10 cellular contexts compared by ENCODE assay signal in the genomic region with DNA sequence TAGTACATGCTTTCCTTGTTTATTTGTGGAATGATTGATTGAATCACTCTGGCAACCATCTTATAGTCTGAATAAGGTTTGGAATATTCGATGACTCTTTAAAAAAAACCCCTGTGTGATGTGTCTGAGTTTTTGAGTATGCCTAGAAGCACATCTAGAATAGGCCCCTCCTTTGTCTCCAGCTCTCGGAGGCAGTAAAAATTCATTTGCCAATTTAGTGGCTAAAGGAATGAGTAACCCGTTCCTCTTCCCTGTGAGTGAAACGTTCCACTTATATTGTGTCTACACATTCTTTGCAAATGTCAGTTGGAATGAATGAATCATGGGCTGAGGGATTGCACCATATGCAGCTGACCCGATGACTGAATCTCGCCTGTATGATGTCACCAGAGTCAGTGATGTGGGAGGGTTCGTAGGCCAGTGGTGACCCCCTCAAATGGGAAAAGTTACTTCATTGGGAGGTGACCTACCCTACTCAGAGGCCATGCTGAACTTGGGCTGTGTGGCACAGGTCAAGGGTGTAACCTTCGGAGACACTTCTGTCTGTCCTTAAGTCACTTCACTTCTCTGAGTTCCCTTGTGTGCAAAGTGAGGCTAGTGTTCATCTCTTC. TPM values are rescaled to one million over a fixed set of nuclear protein-coding genes. Genes with fewer than 3 reads are reported as not detected.
DNase-seq lines count a peak whose midpoint lies in the region; ATAC-seq and TF ChIP-seq lines count a peak whose summit lies in the region.
"Had no signal": no experiment of that assay in that cellular context is flagged by ENCODE, and none has a peak within 500 bp of the region (broad histone marks: within the 10 kb centered on the region; RNA-seq: fewer than 3 reads in every experiment).

No MANE protein-coding gene starts in this region.

- no peaks in the 10 kb centered on the region for H3K36me3 ChIP-seq in kidney epithelial cell (ENCODE audit: control insufficient read depth, insufficient read depth, low read length)

- peaks cover 21% of the 10 kb centered on the region for H3K4me1 Mint-ChIP-seq in activated T-cell treated with anti-CD3 and anti-CD28 coated beads, Interleukin-2, amount 50 U/mL, for 72 hours (ENCODE audit: low read depth)

- DNase-seq in ACHN = peak; percentile 95
- DNase-seq in HK-2 (ENCODE audit: unreplicated experiment) = peak; percentile 82
- DNase-seq in activated T-cell treated with anti-CD3 and anti-CD28 coated beads, Interleukin-2, amount 50 U/mL, for 72 hours = peak; percentile 61 to 68
- DNase-seq in kidney epithelial cell (ENCODE audit: low read depth) = peak; percentile 99
- no peak for DNase-seq in NCI-H748 (lab: John Stamatoyannopoulos, UW; ENCODE audit: unreplicated experiment)
- no peak for DNase-seq in NCI-H2107 treated with DMSO at 0.1 percent for 48 hours (lab: John Stamatoyannopoulos, UW; ENCODE audit: unreplicated experiment)
- DNase-seq in NCI-H2227 treated with DMSO at 0.1 percent for 48 hours (lab: John Stamatoyannopoulos, UW) = no peak

- no peak overlapping the region for H3K4me3 ChIP-seq in kidney epithelial cell (ENCODE audit: low read depth, low read length)
- H3K4me3 ChIP-seq: GM12878 had no signal

- no peaks in the 10 kb centered on the region for H3K27me3 ChIP-seq in kidney epithelial cell (ENCODE audit: control insufficient read depth, insufficient read depth, low read length)

- in situ Hi-C loops in ACHN (cut with HindIII; ENCODE audit: low pct_ligation_motif_present, low pct_unique_long_range_greater_than_20kb, low sequenced_read_pairs) = no loop called here

- TF ChIP-seq CTCF in kidney epithelial cell (IDR thresholded peaks at IDR 0.05; ENCODE audit: insufficient read depth, low read length, poor library complexity, severe bottlenecking) = no peak

- peaks cover 0 to 2% of the 10 kb centered on the region in 2 donors for H3K36me3 Mint-ChIP-seq in activated T-cell treated with anti-CD3 and anti-CD28 coated beads, Interleukin-2, amount 50 U/mL, for 72 hours (ENCODE audit: insufficient read depth in 2 of 2)
- H3K36me3 Mint-ChIP-seq: natural killer cell treated with Interleukin-12 subunit alpha and Interleukin-12 subunit beta and Interleukin-15 and Interleukin-18, amount 100 ng/mL, for 72 hours had no signal

- H3K4me3 Mint-ChIP-seq in activated T-cell treated with anti-CD3 and anti-CD28 coated beads, Interleukin-2, amount 50 U/mL, for 72 hours = peak overlapping the region; percentile 50 to 66
- H3K4me3 Mint-ChIP-seq: natural killer cell treated with Interleukin-12 subunit alpha and Interleukin-12 subunit beta and Interleukin-15 and Interleukin-18, amount 100 ng/mL, for 72 hours had no signal

- peaks cover 43% of the 10 kb centered on the region for H3K27me3 Mint-ChIP-seq in activated T-cell treated with anti-CD3 and anti-CD28 coated beads, Interleukin-2, amount 50 U/mL, for 72 hours (ENCODE audit: low read depth)

- H3K27ac Mint-ChIP-seq in activated T-cell treated with anti-CD3 and anti-CD28 coated beads, Interleukin-2, amount 50 U/mL, for 72 hours = peak overlapping the region; percentile 82
- H3K27ac Mint-ChIP-seq: natural killer cell treated with Interleukin-12 subunit alpha and Interleukin-12 subunit beta and Interleukin-15 and Interleukin-18, amount 100 ng/mL, for 72 hours had no signal

- ATAC-seq in activated T-cell treated with anti-CD3 and anti-CD28 coated beads, Interleukin-2, amount 50 U/mL, for 72 hours (replicated peaks in 1 of 2) = peak; percentile 89 to 92
- no peak for ATAC-seq in HG03039 (IDR thresholded peaks at IDR 0.05; ENCODE audit: unreplicated experiment)

- H3K9me3 Mint-ChIP-seq in activated T-cell treated with anti-CD3 and anti-CD28 coated beads, Interleukin-2, amount 50 U/mL, for 72 hours = no peaks in the 10 kb centered on the region
- H3K9me3 Mint-ChIP-seq: natural killer cell treated with Interleukin-12 subunit alpha and Interleukin-12 subunit beta and Interleukin-15 and Interleukin-18, amount 100 ng/mL, for 72 hours had no signal

RNA-seq across cellular contexts. Expression of gene MOCS3, which starts 21.6 kb away (rescaled TPM):
- total RNA-seq in activated T-cell treated with anti-CD3 and anti-CD28 coated beads, Interleukin-2, amount 50 U/mL, for 72 hours = 1 to 10 TPM; 4.1 to 4.2 TPM
- total RNA-seq in kidney epithelial cell = 9.5 and 10.0 TPM in 2 replicates

RNA-seq across cellular contexts. Expression of gene DPM1, which starts 21.8 kb away (rescaled TPM):
- 10 to 100 TPM; 56.6 to 64.3 TPM for total RNA-seq in activated T-cell treated with anti-CD3 and anti-CD28 coated beads, Interleukin-2, amount 50 U/mL, for 72 hours
- total RNA-seq in kidney epithelial cell = 69.4 and 73.3 TPM in 2 replicates

RNA-seq across cellular contexts. Expression of gene KCNG1, which starts 42.7 kb away (rescaled TPM):
- total RNA-seq in activated T-cell treated with anti-CD3 and anti-CD28 coated beads, Interleukin-2, amount 50 U/mL, for 72 hours = 1 to 10 TPM; 1.6 to 4.0 TPM
- total RNA-seq in kidney epithelial cell = 50.8 and 59.9 TPM in 2 replicates
- total RNA-seq: GM12878; natural killer cell treated with Interleukin-12 subunit alpha and Interleukin-12 subunit beta and Interleukin-15 and Interleukin-18, amount 100 ng/mL, for 72 hours had no signal

RNA-seq across cellular contexts. Expression of gene ADNP, which starts 48.9 kb away (rescaled TPM):
- 10 to 100 TPM; 62.3 to 72.2 TPM for total RNA-seq in activated T-cell treated with anti-CD3 and anti-CD28 coated beads, Interleukin-2, amount 50 U/mL, for 72 hours
- total RNA-seq in kidney epithelial cell = 45.4 and 59.7 TPM in 2 replicates

Comparison
In these comparisons a context has a peak if more than half of its experiments do, and no peak if none do; other contexts are left out.
1. DNase-seq: peak in ACHN (single experiment), HK-2 (single experiment), activated T-cell treated with anti-CD3 and anti-CD28 coated beads, Interleukin-2, amount 50 U/mL, for 72 hours (2 of 2) and kidney epithelial cell (single experiment); none in NCI-H748 (single experiment), NCI-H2107 treated with DMSO at 0.1 percent for 48 hours (single experiment) and NCI-H2227 treated with DMSO at 0.1 percent for 48 hours (single experiment).
2. RNA of gene KCNG1, which starts 42.7 kb away (total RNA-seq): 50.8 to 59.9 TPM in kidney epithelial cell; 1.6 to 4.0 TPM in activated T-cell treated with anti-CD3 and anti-CD28 coated beads, Interleukin-2, amount 50 U/mL, for 72 hours; every median in the first group is over 10 times any median in the second.